In genomic region chr10:45373783-45374450, GRCh38 we compare ENCODE assay signal across 1 cellular context.
TF ChIP-seq lines count a peak whose summit lies in the region.

Gene ALOX5 (plus strand): TSS chr10:45374216. CDS start chr10:45374280, 64 bp downstream.

TF ChIP-seq in GM12878, 131 proteins besides CTCF, POLR2A, EP300 and RAD21:
- TF ChIP-seq EGR1 (IDR thresholded peaks at IDR 0.05; ENCODE audit: borderline replicate concordance in 1 of 2, low read depth in 2 of 2, low read length in 2 of 2) (peak in 1 of 2 experiments; percentile 90; a peak in 2 of 3 replicates), PBX3 (IDR thresholded peaks at IDR 0.05; ENCODE audit: insufficient replicate concordance, low read depth, low read length) (no peak), CBFB (IDR thresholded peaks at IDR 0.05; ENCODE audit: low read depth) (0 out of 2 replicates have a peak, but pooled peaks have one; percentile 35), EED (IDR thresholded peaks at IDR 0.05; ENCODE audit: low read depth) (0 out of 2 replicates have a peak, but pooled peaks have one; percentile 8), POU2F2 (IDR thresholded peaks at IDR 0.05; ENCODE audit: borderline replicate concordance, low read depth, low read length) (0 out of 3 replicates have a peak, but pooled peaks have one; percentile 19)
TF ChIP-seq in GM12878: peak in this region for 4.
